Comparison of ENCODE assay signal across 13 cellular contexts in the genomic region with DNA sequence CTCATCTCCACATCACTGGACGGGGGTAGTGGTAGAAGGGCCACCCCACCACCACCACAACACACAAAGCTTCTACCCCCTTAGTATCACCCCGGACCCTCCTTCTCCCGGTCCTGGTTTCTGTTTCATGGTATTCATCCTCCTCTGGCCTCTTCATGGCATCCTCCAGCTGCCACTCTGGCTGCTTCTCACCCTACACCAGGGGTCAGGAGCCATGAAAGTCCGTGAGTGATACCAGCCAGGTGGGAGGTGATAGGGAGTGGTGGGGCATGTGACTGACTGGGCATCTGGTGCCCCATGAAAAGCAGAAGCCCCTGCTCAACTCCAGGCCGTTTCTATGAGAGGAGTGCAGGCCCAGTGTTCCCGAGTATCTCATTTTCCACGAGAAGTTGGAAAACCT.
DNase-seq lines count a peak whose midpoint lies in the region; ATAC-seq and TF ChIP-seq lines count a peak whose summit lies in the region.
"Had no signal": no experiment of that assay in that cellular context is flagged by ENCODE, and none has a peak within 500 bp of the region (broad histone marks: within the 10 kb centered on the region; RNA-seq: fewer than 3 reads in every experiment).

No MANE protein-coding gene starts in this region.

- CTCF ChIA-PET in activated CD8-positive, alpha-beta T cell treated with anti-CD3 and anti-CD28 coated beads, Interleukin-2, amount 10 ng/mL, durations not matched to agents 7 days and 5 days (lab: Charles Lee), result no interaction called here

- H3K27ac Mint-ChIP-seq in activated CD8-positive, alpha-beta T cell treated with anti-CD3 and anti-CD28 coated beads, Interleukin-2, amount 10 ng/mL, durations not matched to agents 7 days and 5 days, result peak overlapping the region; percentile 44

- intact Hi-C loops in right cardiac atrium (cut with DNase I) (loop anchor here in 1 of 4 donors (10.0 kb wide), 1 partner anchor 69 kb away; no protein-coding TSS in a partner anchor), gastrocnemius medialis (cut with DNase I; ENCODE audit: low total_unique reads) (no loop called here)

- no peaks in the 10 kb centered on the region for H3K27me3 ChIP-seq in right cardiac atrium (ENCODE audit: control insufficient read depth, insufficient read depth)
- no peaks in the 10 kb centered on the region for H3K27me3 ChIP-seq in gastrocnemius medialis
- H3K27me3 ChIP-seq: BLaER1 treated with 17β-estradiol and CSF1 and Interleukin-3, amounts not matched to agents 10 nM and 100 nM had no signal

- in situ Hi-C loops in gastrocnemius medialis (cut with MboI; ENCODE audit: low sequenced_read_pairs in 4 of 4), result no loop called here

- no peaks in the 10 kb centered on the region for H3K36me3 ChIP-seq in gastrocnemius medialis

- no peak overlapping the region for H3K4me3 Mint-ChIP-seq in activated CD8-positive, alpha-beta T cell treated with anti-CD3 and anti-CD28 coated beads, Interleukin-2, amount 10 ng/mL, durations not matched to agents 7 days and 5 days

- POLR2A ChIA-PET in activated CD8-positive, alpha-beta T cell treated with anti-CD3 and anti-CD28 coated beads, Interleukin-2, amount 10 ng/mL, durations not matched to agents 7 days and 5 days (lab: Charles Lee), result no interaction called here

- H3K36me3 Mint-ChIP-seq in activated CD8-positive, alpha-beta T cell treated with anti-CD3 and anti-CD28 coated beads, Interleukin-2, amount 10 ng/mL, durations not matched to agents 7 days and 5 days (ENCODE audit: low read depth), result peaks cover 85% of the 10 kb centered on the region

- H3K9me3 ChIP-seq in right cardiac atrium (ENCODE audit: control insufficient read depth, low read length), result no peaks in the 10 kb centered on the region
- no peaks in the 10 kb centered on the region for H3K9me3 ChIP-seq in gastrocnemius medialis

- no peak overlapping the region for H3K4me3 ChIP-seq in right cardiac atrium (ENCODE audit: low read length)
- H3K4me3 ChIP-seq in gastrocnemius medialis, result no peak overlapping the region
- H3K4me3 ChIP-seq: BLaER1 treated with 17β-estradiol and CSF1 and Interleukin-3, amounts not matched to agents 10 nM and 100 nM; smooth muscle cell had no signal

- H3K9me3 Mint-ChIP-seq in activated CD8-positive, alpha-beta T cell treated with anti-CD3 and anti-CD28 coated beads, Interleukin-2, amount 10 ng/mL, durations not matched to agents 7 days and 5 days (ENCODE audit: insufficient read depth), result no peaks in the 10 kb centered on the region

- ATAC-seq in activated CD8-positive, alpha-beta T cell treated with anti-CD3 and anti-CD28 coated beads, Interleukin-2, amount 10 ng/mL, durations not matched to agents 7 days and 5 days, result no peak
- peak in 1 of 2 donors; percentile 5 for ATAC-seq in right cardiac atrium
- no peak for ATAC-seq in gastrocnemius medialis
- no peak for ATAC-seq in HG03108 (IDR thresholded peaks at IDR 0.05; ENCODE audit: unreplicated experiment)

- TF ChIP-seq CTCF in C4-2B (conservative IDR thresholded peaks at IDR 0.05), result no peak
- TF ChIP-seq CTCF in gastrocnemius medialis (IDR thresholded peaks at IDR 0.05 in 4 of 5, conservative IDR thresholded peaks at IDR 0.05 in 1 of 5), result no peak

- peaks cover 25% of the 10 kb centered on the region for H3K4me1 ChIP-seq in right cardiac atrium (ENCODE audit: control insufficient read depth, insufficient read depth, low read length)
- peaks cover 27 to 60% of the 10 kb centered on the region in 2 donors for H3K4me1 ChIP-seq in gastrocnemius medialis

- H3K4me1 Mint-ChIP-seq in activated CD8-positive, alpha-beta T cell treated with anti-CD3 and anti-CD28 coated beads, Interleukin-2, amount 10 ng/mL, durations not matched to agents 7 days and 5 days (ENCODE audit: low read depth), result peaks cover 12% of the 10 kb centered on the region

- DNase-seq in activated CD8-positive, alpha-beta T cell treated with anti-CD3 and anti-CD28 coated beads, Interleukin-2, amount 10 ng/mL, durations not matched to agents 7 days and 5 days, result no peak
- no peak for DNase-seq in right cardiac atrium
- DNase-seq in gastrocnemius medialis, result no peak
- DNase-seq in retina, result no peak
- DNase-seq in foreskin melanocyte, result no peak
- no peak for DNase-seq in globus pallidus (ENCODE audit: low spot score)
- DNase-seq: activated CD4-positive, alpha-beta T cell treated with anti-CD3 and anti-CD28 coated beads, Interleukin-2, amount 50 U/mL, for 1 hour; GDM1; NCI-H2171 had no signal

- no peaks in the 10 kb centered on the region for H3K27me3 Mint-ChIP-seq in activated CD8-positive, alpha-beta T cell treated with anti-CD3 and anti-CD28 coated beads, Interleukin-2, amount 10 ng/mL, durations not matched to agents 7 days and 5 days (ENCODE audit: low read depth)

- no peak for TF ChIP-seq POLR2A in gastrocnemius medialis (IDR thresholded peaks at IDR 0.05)

- WGBS in right cardiac atrium, result 75% methylated on average over 7 of the region's 7 CpGs

- H3K27ac ChIP-seq in C4-2B (peak overlapping the region; percentile 56), right cardiac atrium (ENCODE audit: low read length) (peak overlapping the region; percentile 91), gastrocnemius medialis (peak overlapping the region; percentile 19 to 78 (median 48))
